ENCODE assay signal across 29 cellular contexts in the genomic region with DNA sequence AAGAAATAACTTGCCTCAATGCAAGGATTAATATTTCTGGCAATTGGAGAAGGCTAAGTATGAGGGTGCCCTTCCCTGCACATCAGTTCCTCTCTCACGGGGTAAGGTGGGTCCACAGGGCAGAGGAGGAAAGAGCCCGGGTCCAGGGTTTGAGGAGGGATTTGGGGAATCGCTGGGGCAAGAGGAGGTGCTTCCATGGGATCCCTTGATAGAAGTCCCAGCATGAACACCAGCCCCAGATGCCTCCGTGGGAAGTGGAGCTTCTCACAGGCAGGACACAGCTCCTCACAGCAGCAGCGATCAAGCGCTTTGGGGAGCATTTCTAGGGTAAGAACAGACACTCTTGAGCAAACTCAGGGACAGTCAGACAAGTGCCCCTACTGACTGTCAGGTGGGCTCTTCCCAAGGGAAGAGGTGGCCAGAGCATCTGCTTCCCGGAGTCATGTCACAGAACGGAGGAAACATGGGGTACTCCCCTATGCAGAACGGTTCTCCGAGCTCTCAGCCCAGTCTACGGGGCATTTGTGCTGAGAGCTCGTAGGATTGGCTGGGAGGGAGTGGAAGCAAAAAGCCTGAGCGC.
"Had no signal": no experiment of that assay in that cellular context is flagged by ENCODE, and none has a peak within 500 bp of the region (broad histone marks: within the 10 kb centered on the region; RNA-seq: fewer than 3 reads in every experiment).

No MANE protein-coding gene starts in this region.

- H3K4me3 ChIP-seq: colonic mucosa, esophagus squamous epithelium, gastroesophageal sphincter, heart right ventricle had no signal

- H3K4me1 ChIP-seq: colonic mucosa, esophagus squamous epithelium, gastroesophageal sphincter, heart right ventricle had no signal

- H3K27me3 ChIP-seq: brain microvascular endothelial cell, colonic mucosa, gastroesophageal sphincter had no signal

- H3K9me3 Mint-ChIP-seq: activated CD4-positive, alpha-beta memory T cell treated with anti-CD3 and anti-CD28 coated beads for 36 hours; activated CD4-positive, alpha-beta T cell treated with anti-CD3 and anti-CD28 coated beads, Interleukin-2, amount 10 ng/mL, durations not matched to agents 24 days and 14 days; activated T-cell treated with anti-CD3 and anti-CD28 coated beads, Interleukin-2, amount 50 U/mL, for 4 hours; activated T-helper 17 cell treated with anti-CD3 and anti-CD28 coated beads, Interleukin-2, amount 50 U/mL, for 72 hours; endodermal cell; T-cell; T-helper 1 cell treated with Interleukin-12 subunit alpha and Interleukin-12 subunit beta and Interleukin-4 antibody, amounts not matched to agents 30 μg/mL and 1 μg/mL, for 36 hours; T-helper 2 cell treated with Interferon-gamma antibody and Interleukin-4, amounts not matched to agents 5 μg/mL and 100 μg/mL, for 36 hours had no signal

- H3K36me3 ChIP-seq: brain microvascular endothelial cell, colonic mucosa, esophagus squamous epithelium, gastroesophageal sphincter, heart right ventricle had no signal

- H3K4me1 Mint-ChIP-seq: activated CD4-positive, alpha-beta T cell treated with anti-CD3 and anti-CD28 coated beads for 36 hours; activated CD4-positive, alpha-beta T cell treated with anti-CD3 and anti-CD28 coated beads, Interleukin-2, amount 10 ng/mL, durations not matched to agents 24 days and 14 days; activated T-helper 17 cell treated with anti-CD3 and anti-CD28 coated beads, Interleukin-2, amount 50 U/mL, for 72 hours; T-cell had no signal

- H3K9me3 ChIP-seq: colonic mucosa, esophagus squamous epithelium, gastroesophageal sphincter, heart right ventricle had no signal

- ATAC-seq: activated CD4-positive, alpha-beta T cell treated with anti-CD3 and anti-CD28 coated beads for 36 hours; activated T-cell treated with anti-CD3 and anti-CD28 coated beads, Interleukin-2, amount 50 U/mL, for 4 hours; activated T-helper 17 cell treated with anti-CD3 and anti-CD28 coated beads, Interleukin-2, amount 50 U/mL, for 72 hours; gastroesophageal sphincter; heart right ventricle; T-cell had no signal

- H3K36me3 Mint-ChIP-seq: activated CD4-positive, alpha-beta memory T cell treated with anti-CD3 and anti-CD28 coated beads for 36 hours; activated naive CD8-positive, alpha-beta T cell; T-cell had no signal

- H3K27ac ChIP-seq: brain microvascular endothelial cell, colonic mucosa, esophagus squamous epithelium, gastroesophageal sphincter, heart right ventricle had no signal

- DNase-seq: activated CD4-positive, alpha-beta memory T cell treated with anti-CD3 and anti-CD28 coated beads for 36 hours; activated CD4-positive, alpha-beta T cell treated with anti-CD3 and anti-CD28 coated beads for 36 hours; activated CD4-positive, alpha-beta T cell treated with anti-CD3 and anti-CD28 coated beads, Interleukin-2, amount 10 ng/mL, durations not matched to agents 24 days and 14 days; activated CD4-positive, CD25-positive, alpha-beta regulatory T cell; activated CD4-positive, CD25-positive, alpha-beta regulatory T cell treated with anti-CD3 and anti-CD28 coated beads, Interleukin-2, amount 50 U/mL, for 72 hours; activated CD8-positive, alpha-beta memory T cell treated with anti-CD3 and anti-CD28 coated beads for 24 hours; activated effector memory CD4-positive, alpha-beta T cell treated with Interleukin-2 at 50 U/mL for 16 hours; activated gamma-delta T cell treated with Interleukin-2 at 50 U/mL for 16 hours; activated naive CD4-positive, alpha-beta T cell treated with anti-CD3 and anti-CD28 coated beads, Interleukin-2, amount 50 U/mL, for 16 hours; activated naive CD4-positive, alpha-beta T cell treated with Interleukin-2 at 50 U/mL for 16 hours; activated T-cell treated with anti-CD3 and anti-CD28 coated beads, Interleukin-2, amount 50 U/mL, for 4 hours; amniotic stem cell; anterior cingulate cortex; brain microvascular endothelial cell; caudate nucleus; colonic mucosa; effector memory CD4-positive, alpha-beta T cell; endodermal cell; esophagus squamous epithelium; foreskin melanocyte; heart right ventricle; SW 1271; T-cell; T1000 had no signal

- H3K4me3 Mint-ChIP-seq: activated CD4-positive, alpha-beta memory T cell treated with anti-CD3 and anti-CD28 coated beads for 36 hours; activated CD4-positive, alpha-beta T cell treated with anti-CD3 and anti-CD28 coated beads for 36 hours; activated CD4-positive, alpha-beta T cell treated with anti-CD3 and anti-CD28 coated beads, Interleukin-2, amount 10 ng/mL, durations not matched to agents 24 days and 14 days; activated naive CD8-positive, alpha-beta T cell; activated T-cell treated with anti-CD3 and anti-CD28 coated beads, Interleukin-2, amount 50 U/mL, for 4 hours; activated T-helper 17 cell treated with anti-CD3 and anti-CD28 coated beads, Interleukin-2, amount 50 U/mL, for 72 hours; endodermal cell; T-cell; T-helper 1 cell treated with Interleukin-12 subunit alpha and Interleukin-12 subunit beta and Interleukin-4 antibody, amounts not matched to agents 30 μg/mL and 1 μg/mL, for 36 hours; T-helper 2 cell treated with Interferon-gamma antibody and Interleukin-4, amounts not matched to agents 5 μg/mL and 100 μg/mL, for 36 hours had no signal

- H3K27ac Mint-ChIP-seq: activated CD4-positive, alpha-beta memory T cell treated with anti-CD3 and anti-CD28 coated beads for 36 hours; activated CD4-positive, alpha-beta T cell treated with anti-CD3 and anti-CD28 coated beads for 36 hours; activated CD4-positive, alpha-beta T cell treated with anti-CD3 and anti-CD28 coated beads, Interleukin-2, amount 10 ng/mL, durations not matched to agents 24 days and 14 days; activated naive CD8-positive, alpha-beta T cell; activated T-helper 17 cell treated with anti-CD3 and anti-CD28 coated beads, Interleukin-2, amount 50 U/mL, for 72 hours; endodermal cell; T-cell; T-helper 1 cell treated with Interleukin-12 subunit alpha and Interleukin-12 subunit beta and Interleukin-4 antibody, amounts not matched to agents 30 μg/mL and 1 μg/mL, for 36 hours; T-helper 2 cell treated with Interferon-gamma antibody and Interleukin-4, amounts not matched to agents 5 μg/mL and 100 μg/mL, for 36 hours had no signal

- H3K27me3 Mint-ChIP-seq: activated CD4-positive, alpha-beta T cell treated with anti-CD3 and anti-CD28 coated beads, Interleukin-2, amount 10 ng/mL, durations not matched to agents 24 days and 14 days had no signal
